ENCODE assay signal across 17 cellular contexts in the genomic region with DNA sequence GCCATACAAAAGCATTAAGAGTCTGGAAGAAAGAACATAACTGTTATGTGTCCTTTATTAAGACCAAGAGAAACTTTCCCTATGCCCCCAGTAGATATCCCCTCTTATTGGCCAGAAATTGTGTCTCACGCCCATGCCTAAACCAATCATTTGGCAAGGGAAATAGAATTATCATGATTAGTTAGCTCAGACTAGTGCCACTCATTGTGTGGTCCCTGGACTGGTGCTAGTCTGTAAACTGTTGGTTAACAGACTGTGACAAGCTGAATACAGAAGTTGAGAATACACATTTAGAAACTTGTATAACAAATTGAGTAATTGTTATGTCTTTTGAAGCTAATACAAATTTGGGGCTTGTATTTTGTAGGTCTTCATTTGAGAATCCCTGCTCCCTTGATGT. TPM values are rescaled to one million over a fixed set of nuclear protein-coding genes. Genes with fewer than 3 reads are reported as not detected.
DNase-seq lines count a peak whose midpoint lies in the region; ATAC-seq and TF ChIP-seq lines count a peak whose summit lies in the region.
"Had no signal": no experiment of that assay in that cellular context is flagged by ENCODE, and none has a peak within 500 bp of the region (broad histone marks: within the 10 kb centered on the region; RNA-seq: fewer than 3 reads in every experiment).

No MANE protein-coding gene starts in this region.

- TF ChIP-seq EP300 in neural cell (conservative IDR thresholded peaks at IDR 0.05; ENCODE audit: poor library complexity, severe bottlenecking), result no peak

- no peak overlapping the region for H3K4me2 ChIP-seq in neural cell (ENCODE audit: low read length)
- H3K4me2 ChIP-seq: A549, GM23338 had no signal

- peak overlapping the region; percentile 28 for H3K4me3 Mint-ChIP-seq in T-helper 2 cell treated with Interferon-gamma antibody and Interleukin-4, amounts not matched to agents 5 μg/mL and 100 μg/mL, for 36 hours
- H3K4me3 Mint-ChIP-seq in activated naive CD8-positive, alpha-beta T cell treated with anti-CD3 and anti-CD28 coated beads, Interleukin-2, amount 10 ng/mL, durations not matched to agents 7 days and 5 days, result peak overlapping the region; percentile 10
- H3K4me3 Mint-ChIP-seq in activated naive CD8-positive, alpha-beta T cell treated with anti-CD3 and anti-CD28 coated beads for 36 hours, result no peak overlapping the region
- H3K4me3 Mint-ChIP-seq: CD4-positive, alpha-beta T cell; GM23338; HFFc6 had no signal

- H3K27ac ChIP-seq in neural cell (ENCODE audit: low read length), result peak overlapping the region; percentile 86
- H3K27ac ChIP-seq: 22Rv1, A549, C4-2B, HL-60 had no signal

- no peaks in the 10 kb centered on the region for H3F3A ChIP-seq in neural cell (ENCODE audit: insufficient read depth, low read length, poor library complexity, severe bottlenecking)

- no peaks in the 10 kb centered on the region for H3K27me3 Mint-ChIP-seq in T-helper 2 cell treated with Interferon-gamma antibody and Interleukin-4, amounts not matched to agents 5 μg/mL and 100 μg/mL, for 36 hours (ENCODE audit: low read depth)
- H3K27me3 Mint-ChIP-seq in activated naive CD8-positive, alpha-beta T cell treated with anti-CD3 and anti-CD28 coated beads, Interleukin-2, amount 10 ng/mL, durations not matched to agents 7 days and 5 days, result no peaks in the 10 kb centered on the region
- no peaks in the 10 kb centered on the region for H3K27me3 Mint-ChIP-seq in activated naive CD8-positive, alpha-beta T cell treated with anti-CD3 and anti-CD28 coated beads for 36 hours
- H3K27me3 Mint-ChIP-seq: CD4-positive, alpha-beta T cell had no signal

- no peaks in the 10 kb centered on the region for H3K27me3 ChIP-seq in neural cell (ENCODE audit: insufficient read depth, low read depth, low read length)

- DNase-seq in T-helper 2 cell treated with Interferon-gamma antibody and Interleukin-4, amounts not matched to agents 5 μg/mL and 100 μg/mL, for 36 hours (ENCODE audit: low spot score), result no peak
- DNase-seq in T-helper 2 cell (no peak), middle frontal gyrus (ENCODE audit: extremely low spot score, low spot score) (no peak), iPS-NIHi7 (ENCODE audit: extremely low spot score) (no peak)
- no peak for DNase-seq in activated naive CD8-positive, alpha-beta T cell treated with anti-CD3 and anti-CD28 coated beads, Interleukin-2, amount 10 ng/mL, durations not matched to agents 7 days and 5 days
- DNase-seq in activated naive CD8-positive, alpha-beta T cell treated with anti-CD3 and anti-CD28 coated beads for 36 hours, result no peak
- DNase-seq: AML-193; Caco-2; CD4-positive, alpha-beta T cell; HFFc6 had no signal

- no peaks in the 10 kb centered on the region for H3K79me2 ChIP-seq in neural cell (replicated peaks; ENCODE audit: insufficient read depth, low read length)

- H3K36me3 Mint-ChIP-seq in T-helper 2 cell treated with Interferon-gamma antibody and Interleukin-4, amounts not matched to agents 5 μg/mL and 100 μg/mL, for 36 hours (ENCODE audit: low read depth), result peaks cover 14% of the 10 kb centered on the region
- peaks cover 5% of the 10 kb centered on the region for H3K36me3 Mint-ChIP-seq in activated naive CD8-positive, alpha-beta T cell treated with anti-CD3 and anti-CD28 coated beads, Interleukin-2, amount 10 ng/mL, durations not matched to agents 7 days and 5 days
- H3K36me3 Mint-ChIP-seq in activated naive CD8-positive, alpha-beta T cell treated with anti-CD3 and anti-CD28 coated beads for 36 hours, result peaks cover 3% of the 10 kb centered on the region

- ATAC-seq in activated naive CD8-positive, alpha-beta T cell treated with anti-CD3 and anti-CD28 coated beads, Interleukin-2, amount 10 ng/mL, durations not matched to agents 7 days and 5 days (ENCODE audit: low read depth), result no peak
- ATAC-seq: A549, GM23338, HCT116 had no signal

- H3K9me3 Mint-ChIP-seq in T-helper 2 cell treated with Interferon-gamma antibody and Interleukin-4, amounts not matched to agents 5 μg/mL and 100 μg/mL, for 36 hours, result no peaks in the 10 kb centered on the region
- no peaks in the 10 kb centered on the region for H3K9me3 Mint-ChIP-seq in activated naive CD8-positive, alpha-beta T cell treated with anti-CD3 and anti-CD28 coated beads, Interleukin-2, amount 10 ng/mL, durations not matched to agents 7 days and 5 days
- peaks cover 1% of the 10 kb centered on the region for H3K9me3 Mint-ChIP-seq in activated naive CD8-positive, alpha-beta T cell treated with anti-CD3 and anti-CD28 coated beads for 36 hours
- H3K9me3 Mint-ChIP-seq: CD4-positive, alpha-beta T cell; GM23338; HFFc6 had no signal

- no peaks in the 10 kb centered on the region for H3K36me3 ChIP-seq in neural cell (ENCODE audit: insufficient read depth, low read length)

- H3K4me3 ChIP-seq in neural cell (ENCODE audit: low read length), result no peak overlapping the region
- H3K4me3 ChIP-seq: A549, GM23338 had no signal

- no peaks in the 10 kb centered on the region for H3K9me3 ChIP-seq in neural cell (ENCODE audit: low read length)
- H3K9me3 ChIP-seq: A549, Caco-2 had no signal

- H3K9me2 ChIP-seq in neural cell (ENCODE audit: insufficient read depth, low read length), result no peaks in the 10 kb centered on the region

- POLR2A ChIA-PET in activated naive CD8-positive, alpha-beta T cell treated with anti-CD3 and anti-CD28 coated beads, Interleukin-2, amount 10 ng/mL, durations not matched to agents 7 days and 5 days (lab: Charles Lee), result interaction anchor here (0.8 to 1.8 kb wide), 3 partner anchors 8 to 20 kb away, joined by 5 to 7 read pairs (median 5); partner anchors contain the start of gene HUWE1

- H3K27ac Mint-ChIP-seq in T-helper 2 cell treated with Interferon-gamma antibody and Interleukin-4, amounts not matched to agents 5 μg/mL and 100 μg/mL, for 36 hours, result no peak overlapping the region
- H3K27ac Mint-ChIP-seq in activated naive CD8-positive, alpha-beta T cell treated with anti-CD3 and anti-CD28 coated beads, Interleukin-2, amount 10 ng/mL, durations not matched to agents 7 days and 5 days, result no peak overlapping the region
- no peak overlapping the region for H3K27ac Mint-ChIP-seq in activated naive CD8-positive, alpha-beta T cell treated with anti-CD3 and anti-CD28 coated beads for 36 hours
- H3K27ac Mint-ChIP-seq: CD4-positive, alpha-beta T cell; GM23338; HFFc6 had no signal

- peaks cover 36% of the 10 kb centered on the region for H3K4me1 Mint-ChIP-seq in T-helper 2 cell treated with Interferon-gamma antibody and Interleukin-4, amounts not matched to agents 5 μg/mL and 100 μg/mL, for 36 hours (ENCODE audit: low read depth)
- peaks cover 16% of the 10 kb centered on the region for H3K4me1 Mint-ChIP-seq in activated naive CD8-positive, alpha-beta T cell treated with anti-CD3 and anti-CD28 coated beads, Interleukin-2, amount 10 ng/mL, durations not matched to agents 7 days and 5 days
- peaks cover 13% of the 10 kb centered on the region for H3K4me1 Mint-ChIP-seq in activated naive CD8-positive, alpha-beta T cell treated with anti-CD3 and anti-CD28 coated beads for 36 hours
- H3K4me1 Mint-ChIP-seq: GM23338 had no signal

- H3K9ac ChIP-seq in neural cell (ENCODE audit: low read length), result no peak overlapping the region

- H4K20me1 ChIP-seq in neural cell (ENCODE audit: insufficient read depth), result no peaks in the 10 kb centered on the region

- TF ChIP-seq RAD21 in neural cell (conservative IDR thresholded peaks at IDR 0.05), result no peak

- no peak overlapping the region for H2AFZ ChIP-seq in neural cell (ENCODE audit: low read depth, low read length)
- H2AFZ ChIP-seq: GM23338 had no signal

- TF ChIP-seq CTCF in neural cell (IDR thresholded peaks at IDR 0.05; ENCODE audit: poor library complexity, severe bottlenecking), result no peak

TF ChIP-seq in neural cell, 6 proteins besides CTCF, POLR2A, EP300 and RAD21:
- TF ChIP-seq POLR2AphosphoS5 (IDR thresholded peaks at IDR 0.05) (no peak), MXI1 (conservative IDR thresholded peaks at IDR 0.05; ENCODE audit: poor library complexity, severe bottlenecking) (no peak), SMC3 (conservative IDR thresholded peaks at IDR 0.05; ENCODE audit: poor library complexity) (no peak), REST (IDR thresholded peaks at IDR 0.05; ENCODE audit: borderline replicate concordance) (no peak), TAF1 (IDR thresholded peaks at IDR 0.05; ENCODE audit: low read depth) (no peak), EZH2 (IDR thresholded peaks at IDR 0.05; ENCODE audit: borderline replicate concordance, insufficient read depth, low read length, poor library complexity, severe bottlenecking) (no peak)

RNA-seq across cellular contexts. Expression of gene HUWE1, which starts 8.1 kb away (rescaled TPM):
- 100 to 1,000 TPM; 219 to 225 TPM for total RNA-seq in activated naive CD8-positive, alpha-beta T cell treated with anti-CD3 and anti-CD28 coated beads, Interleukin-2, amount 10 ng/mL, durations not matched to agents 7 days and 5 days
- total RNA-seq in activated naive CD8-positive, alpha-beta T cell treated with anti-CD3 and anti-CD28 coated beads for 36 hours, result 100 to 1,000 TPM; 261 to 273 TPM
- 24.5 and 25.0 TPM in 2 replicates for polyA plus RNA-seq in neural cell
- 162 and 192 TPM in 2 replicates for polyA minus RNA-seq in neural cell
